ENCODE assay signal across 10 cellular contexts in the genomic region with DNA sequence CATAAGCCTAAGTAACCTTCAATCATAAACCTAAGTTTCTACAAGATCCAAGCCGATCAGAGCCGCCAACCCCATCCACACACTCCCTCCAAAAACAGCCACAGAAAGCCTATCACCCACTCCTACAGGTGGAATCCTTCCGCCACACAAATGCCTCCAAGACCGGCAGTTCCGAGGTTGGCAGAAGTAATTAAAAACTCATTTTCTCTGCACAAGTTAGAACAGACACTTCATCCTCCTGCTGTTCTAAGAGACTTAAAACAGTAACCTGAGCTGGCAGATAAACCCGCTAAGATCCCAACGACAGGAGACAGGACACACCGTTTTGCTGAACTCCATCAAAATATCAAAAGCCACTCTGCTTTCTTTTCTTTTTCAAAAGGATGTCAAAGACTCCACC. TPM values are rescaled to one million over a fixed set of nuclear protein-coding genes. Genes with fewer than 3 reads are reported as not detected.
DNase-seq lines count a peak whose midpoint lies in the region; ATAC-seq, FAIRE-seq and TF ChIP-seq lines count a peak whose summit lies in the region.
"Had no signal": no experiment of that assay in that cellular context is flagged by ENCODE, and none has a peak within 500 bp of the region (broad histone marks: within the 10 kb centered on the region; RNA-seq: fewer than 3 reads in every experiment).

No MANE protein-coding gene starts in this region.

- no peak for DNase-seq in activated T-cell treated with anti-CD3 and anti-CD28 coated beads, Interleukin-2, amount 50 U/mL, for 72 hours
- DNase-seq in activated T-cell treated with anti-CD3 and anti-CD28 coated beads for 4 hours (no peak), keratinocyte (ENCODE audit: low read depth, low spot score) (no peak), thoracic aorta (ENCODE audit: low spot score) (no peak), KBM-7 (no peak), NCI-H774 (lab: John Stamatoyannopoulos, UW) (no peak), A172 (ENCODE audit: low spot score) (no peak)
- DNase-seq: DMS153 had no signal

- peaks cover 23 to 41% of the 10 kb centered on the region in 2 donors for H3K36me3 Mint-ChIP-seq in activated T-cell treated with anti-CD3 and anti-CD28 coated beads, Interleukin-2, amount 50 U/mL, for 72 hours (ENCODE audit: insufficient read depth in 2 of 2)
- peaks cover 62% of the 10 kb centered on the region for H3K36me3 Mint-ChIP-seq in activated T-helper 17 cell treated with anti-CD3 and anti-CD28 coated beads, Interleukin-2, amount 50 U/mL, for 72 hours (ENCODE audit: low read depth)

- H2AFZ ChIP-seq in keratinocyte (ENCODE audit: control insufficient read depth, low read length), result no peak overlapping the region

- no peaks in the 10 kb centered on the region for H3K9me3 Mint-ChIP-seq in activated T-cell treated with anti-CD3 and anti-CD28 coated beads, Interleukin-2, amount 50 U/mL, for 72 hours
- no peaks in the 10 kb centered on the region for H3K9me3 Mint-ChIP-seq in activated T-helper 17 cell treated with anti-CD3 and anti-CD28 coated beads, Interleukin-2, amount 50 U/mL, for 72 hours

- no peak for TF ChIP-seq CTCF in keratinocyte (optimal IDR thresholded peaks at IDR 0.05 in 1 of 3, IDR thresholded peaks at IDR 0.05 in 1 of 3, conservative IDR thresholded peaks at IDR 0.05 in 1 of 3; ENCODE audit: extremely low read depth in 1 of 3, insufficient read depth in 2 of 3, low read length in 3 of 3)
- no peak for TF ChIP-seq CTCF in thoracic aorta (IDR thresholded peaks at IDR 0.05)

- peak overlapping the region; percentile 82 to 89 for H3K4me3 Mint-ChIP-seq in activated T-cell treated with anti-CD3 and anti-CD28 coated beads, Interleukin-2, amount 50 U/mL, for 72 hours
- H3K4me3 Mint-ChIP-seq in activated T-helper 17 cell treated with anti-CD3 and anti-CD28 coated beads, Interleukin-2, amount 50 U/mL, for 72 hours, result peak overlapping the region; percentile 76

- in situ Hi-C loops in KBM-7 (cut with MboI; ENCODE audit: low pct_unique_long_range_greater_than_20kb, low sequenced_read_pairs), result no loop called here

- H4K20me1 ChIP-seq in keratinocyte (ENCODE audit: control insufficient read depth, extremely low read depth, insufficient read depth, low read length), result no peaks in the 10 kb centered on the region

- H3K36me3 ChIP-seq in keratinocyte (ENCODE audit: control insufficient read depth in 2 of 2, extremely low read depth in 1 of 2, insufficient read depth in 2 of 2, low read length in 2 of 2) (peaks cover 10 to 23% of the 10 kb centered on the region in 2 experiments), thoracic aorta (peaks cover 23% of the 10 kb centered on the region)

- H3K4me1 ChIP-seq in keratinocyte (ENCODE audit: control insufficient read depth, extremely low read depth, insufficient read depth, low read length) (peaks cover 31% of the 10 kb centered on the region), thoracic aorta (ENCODE audit: control insufficient read depth in 1 of 2, low read depth in 2 of 2) (peaks cover 26 to 46% of the 10 kb centered on the region in 2 donors)

- no peak for ATAC-seq in activated T-cell treated with anti-CD3 and anti-CD28 coated beads, Interleukin-2, amount 50 U/mL, for 72 hours (replicated peaks in 1 of 2)
- no peak for ATAC-seq in activated T-helper 17 cell treated with anti-CD3 and anti-CD28 coated beads, Interleukin-2, amount 50 U/mL, for 72 hours (replicated peaks)
- no peak for ATAC-seq in thoracic aorta (ENCODE audit: insufficient number of reproducible peaks, low FRiP score, low read depth)

- H3K27me3 ChIP-seq in keratinocyte (ENCODE audit: control insufficient read depth, extremely low read depth, insufficient read depth, low read length) (no peaks in the 10 kb centered on the region), thoracic aorta (replicated peaks; ENCODE audit: insufficient read depth) (no peaks in the 10 kb centered on the region)

- H3K9me1 ChIP-seq in keratinocyte (ENCODE audit: control insufficient read depth, extremely low read depth, insufficient read depth, low read length), result no peaks in the 10 kb centered on the region

- peaks cover 73% of the 10 kb centered on the region for H3K4me1 Mint-ChIP-seq in activated T-cell treated with anti-CD3 and anti-CD28 coated beads, Interleukin-2, amount 50 U/mL, for 72 hours (ENCODE audit: low read depth)
- H3K4me1 Mint-ChIP-seq in activated T-helper 17 cell treated with anti-CD3 and anti-CD28 coated beads, Interleukin-2, amount 50 U/mL, for 72 hours, result peaks cover 73% of the 10 kb centered on the region

- peak overlapping the region in 2 of 3 experiments; percentile 36 to 74 for H3K4me3 ChIP-seq in keratinocyte (ENCODE audit: control insufficient read depth in 2 of 3, extremely low read depth in 1 of 3, insufficient read depth in 2 of 3, low read depth in 1 of 3, low read length in 3 of 3)
- peak overlapping the region; percentile 96 for H3K4me3 ChIP-seq in thoracic aorta

- peak overlapping the region; percentile 68 for H3K27ac Mint-ChIP-seq in activated T-cell treated with anti-CD3 and anti-CD28 coated beads, Interleukin-2, amount 50 U/mL, for 72 hours
- H3K27ac Mint-ChIP-seq in activated T-helper 17 cell treated with anti-CD3 and anti-CD28 coated beads, Interleukin-2, amount 50 U/mL, for 72 hours, result peak overlapping the region; percentile 65

- peaks cover 2% of the 10 kb centered on the region for H3K79me2 ChIP-seq in keratinocyte (ENCODE audit: control insufficient read depth, insufficient read depth, low read length)

- H3K9me3 ChIP-seq in keratinocyte (ENCODE audit: control insufficient read depth, low read depth, low read length) (no peaks in the 10 kb centered on the region), thoracic aorta (no peaks in the 10 kb centered on the region)

- H3K27me3 Mint-ChIP-seq in activated T-cell treated with anti-CD3 and anti-CD28 coated beads, Interleukin-2, amount 50 U/mL, for 72 hours (ENCODE audit: low read depth), result no peaks in the 10 kb centered on the region
- H3K27me3 Mint-ChIP-seq in activated T-helper 17 cell treated with anti-CD3 and anti-CD28 coated beads, Interleukin-2, amount 50 U/mL, for 72 hours, result no peaks in the 10 kb centered on the region

- H3K27ac ChIP-seq in keratinocyte (ENCODE audit: control insufficient read depth, insufficient read depth, low read length) (no peak overlapping the region), thoracic aorta (peak overlapping the region in 1 of 2 donors; percentile 22)
- H3K27ac ChIP-seq: HL-60 had no signal

- peak overlapping the region; percentile 89 for H3K4me2 ChIP-seq in keratinocyte (ENCODE audit: control insufficient read depth, extremely low read depth, insufficient read depth, low read depth, low read length)

- dilution Hi-C loops in keratinocyte (cut with MboI; ENCODE audit: extremely low pct_ligation_motif_present, low sequenced_read_pairs), result no loop called here

- FAIRE-seq in keratinocyte (lab: Jason Lieb, UNC), result no peak

- no peak overlapping the region for H3K9ac ChIP-seq in keratinocyte (ENCODE audit: control insufficient read depth, extremely low read depth, insufficient read depth, low read length)

RNA-seq across cellular contexts. Expression of a gene that starts 2.8 kb away (rescaled TPM):
- total RNA-seq in activated T-cell treated with anti-CD3 and anti-CD28 coated beads, Interleukin-2, amount 50 U/mL, for 72 hours, result 10 to 100 TPM; 70.1 to 84.9 TPM
- total RNA-seq in activated T-helper 17 cell treated with anti-CD3 and anti-CD28 coated beads, Interleukin-2, amount 50 U/mL, for 72 hours, result 10 to 100 TPM; 40.3 to 56.3 TPM
- polyA plus RNA-seq in keratinocyte, result 9.4 to 24.7 TPM (median 16.9 TPM) in 3 replicates
- 11.6 TPM for polyA plus RNA-seq in keratinocyte (2011; ENCODE audit: low read depth)
- 14.3 and 20.5 TPM in 2 replicates for polyA plus RNA-seq in keratinocyte (2011; cell fraction: cytosol; rRNA removed)
- 17.7 and 22.1 TPM in 2 replicates for polyA plus RNA-seq in keratinocyte (2011; cell fraction: nucleus; rRNA removed)
- polyA plus RNA-seq in keratinocyte (2012; ENCODE audit: low replicate concordance), result 16.3 and 25.9 TPM in 2 replicates
- polyA minus RNA-seq in keratinocyte, result 7.6 to 28.1 TPM (median 13.1 TPM) in 3 replicates
- polyA minus RNA-seq in keratinocyte (2011; cell fraction: cytosol; rRNA and poly(A)+ RNA removed), result 16.7 TPM
- polyA minus RNA-seq in keratinocyte (2011; cell fraction: nucleus; rRNA and poly(A)+ RNA removed), result 5.7 and 7.1 TPM in 2 replicates
- 10 to 100 TPM; 33.4 to 87.1 TPM for total RNA-seq in thoracic aorta
- total RNA-seq in A172 (2014; rRNA removed; shearing (Covaris generic)), result 14.1 and 19.4 TPM in 2 replicates
